In genomic region chr13:110912651-110913051, GRCh38 we compare ENCODE assay signal across 8 cellular contexts. TPM values are rescaled to one million over a fixed set of nuclear protein-coding genes. Genes with fewer than 3 reads are reported as not detected.
A peak's percentile ranks its signal among the peaks of the same experiment; 100 is the strongest.
DNase-seq lines count a peak whose midpoint lies in the region; ATAC-seq and TF ChIP-seq lines count a peak whose summit lies in the region.

No MANE protein-coding gene starts in this region.

- peaks cover 66% of the 10 kb centered on the region for H3K79me2 ChIP-seq in fibroblast of lung (ENCODE audit: control insufficient read depth, insufficient read depth, low read length)

- TF ChIP-seq CTCF in fibroblast of lung (conservative IDR thresholded peaks at IDR 0.05 in 1 of 2, IDR thresholded peaks at IDR 0.05 in 1 of 2; ENCODE audit: low read depth in 1 of 2, low read length in 2 of 2) (no peak), GM13976 (IDR thresholded peaks at IDR 0.05; ENCODE audit: borderline replicate concordance, control extremely low read depth, extremely low read depth, insufficient read depth, missing control alignments) (no peak)

- ATAC-seq in GM18519 (IDR thresholded peaks at IDR 0.05; ENCODE audit: low FRiP score, unreplicated experiment): no peak

- DNase-seq in NCI-H82 (lab: John Stamatoyannopoulos, UW): peak; percentile 30
- no peak for DNase-seq in NCI-H82 treated with DMSO at 0.1 percent for 48 hours (lab: John Stamatoyannopoulos, UW; ENCODE audit: unreplicated experiment)
- DNase-seq in RKO (ENCODE audit: low spot score): peak; percentile 78
- DNase-seq in fibroblast of lung (ENCODE audit: low read depth in 2 of 2): peak; percentile 73 to 86
- DNase-seq in GM13976 (ENCODE audit: low spot score): no peak
- DNase-seq in SKM-1 treated with dmso at 0.1 percent for 144 hours (lab: John Stamatoyannopoulos, UW; ENCODE audit: unreplicated experiment): no peak

- H3K4me3 ChIP-seq in fibroblast of lung (replicated peaks in 1 of 4; ENCODE audit: control extremely low read depth in 1 of 4, insufficient read depth in 1 of 4, low read depth in 3 of 4, low read length in 4 of 4) (peak overlapping the region; percentile 77 to 98 (median 92)), rectal smooth muscle tissue (ENCODE audit: low read length) (peak overlapping the region; percentile 84)

- H3K27ac ChIP-seq in fibroblast of lung (ENCODE audit: insufficient read depth, low read length): peak overlapping the region; percentile 98
- H3K27ac ChIP-seq in rectal smooth muscle tissue (ENCODE audit: low read depth, low read length): peak overlapping the region; percentile 96

- H3K9ac ChIP-seq in fibroblast of lung (ENCODE audit: insufficient read depth, low read length): peak overlapping the region; percentile 21
- no peak overlapping the region for H3K9ac ChIP-seq in rectal smooth muscle tissue (ENCODE audit: low read length)

- peaks cover 4% of the 10 kb centered on the region for H3K36me3 ChIP-seq in fibroblast of lung (ENCODE audit: control insufficient read depth, insufficient read depth, low read length)
- H3K36me3 ChIP-seq in rectal smooth muscle tissue (ENCODE audit: control insufficient read depth, insufficient read depth, low read length): no peaks in the 10 kb centered on the region

- H3K27me3 ChIP-seq in fibroblast of lung (ENCODE audit: control insufficient read depth, insufficient read depth, low read length) (no peaks in the 10 kb centered on the region), rectal smooth muscle tissue (ENCODE audit: control insufficient read depth, insufficient read depth, low read length) (no peaks in the 10 kb centered on the region)

- no peaks in the 10 kb centered on the region for H4K20me1 ChIP-seq in fibroblast of lung (ENCODE audit: control insufficient read depth, extremely low read depth, insufficient read depth, low read length)

- H3K4me1 ChIP-seq in fibroblast of lung (ENCODE audit: control insufficient read depth, extremely low read depth, insufficient read depth, low read length) (peaks cover 14% of the 10 kb centered on the region), rectal smooth muscle tissue (ENCODE audit: control insufficient read depth, insufficient read depth, low read length) (peaks cover 31% of the 10 kb centered on the region)

- peak overlapping the region; percentile 19 for H3K4me2 ChIP-seq in fibroblast of lung (ENCODE audit: extremely low read depth, insufficient read depth, low read length)

- no peak overlapping the region for H2AFZ ChIP-seq in fibroblast of lung (ENCODE audit: low read length)

- H3K9me3 ChIP-seq in fibroblast of lung (ENCODE audit: control insufficient read depth, insufficient read depth, low read depth, low read length): no peaks in the 10 kb centered on the region

- in situ Hi-C loops in GM13976 (cut with MboI; ENCODE audit: low sequenced_read_pairs, unreplicated experiment): loop anchor here (25.0 kb wide), 1 partner anchor 300 kb away; no protein-coding TSS in a partner anchor

RNA-seq across cellular contexts. Expression of gene ANKRD10, which starts 2.2 kb away (rescaled TPM):
- total RNA-seq in fibroblast of lung: 106 and 130 TPM in 2 replicates
- 25.5 and 29.5 TPM in 2 replicates for polyA plus RNA-seq in fibroblast of lung
- 18.2 and 21.1 TPM in 2 replicates for polyA plus RNA-seq in fibroblast of lung (2012)
- polyA minus RNA-seq in fibroblast of lung (ENCODE audit: low replicate concordance): 13.5 and 14.8 TPM in 2 replicates

Comparison
In these comparisons a context has a peak if more than half of its experiments do, and no peak if none do; other contexts are left out.
1. DNase-seq: peak in NCI-H82 (single experiment), RKO (single experiment) and fibroblast of lung (2 of 2); none in NCI-H82 treated with DMSO at 0.1 percent for 48 hours (single experiment), GM13976 (single experiment) and SKM-1 treated with dmso at 0.1 percent for 144 hours (single experiment).